Comparison of ENCODE assay signal across 14 cellular contexts in genomic region chrX:153642655-153643430, GRCh38. TPM values are rescaled to one million over a fixed set of nuclear protein-coding genes. Genes with fewer than 3 reads are reported as not detected.
DNase-seq lines count a peak whose midpoint lies in the region; ATAC-seq and TF ChIP-seq lines count a peak whose summit lies in the region.
"Had no signal": no experiment of that assay in that cellular context is flagged by ENCODE, and none has a peak within 500 bp of the region (broad histone marks: within the 10 kb centered on the region; RNA-seq: fewer than 3 reads in every experiment).

No MANE protein-coding gene starts in this region.

- H3K9me3 Mint-ChIP-seq in CD8-positive, alpha-beta T cell: no peaks in the 10 kb centered on the region
- H3K9me3 Mint-ChIP-seq in activated T-helper 17 cell treated with anti-CD3 and anti-CD28 coated beads, Interleukin-2, amount 50 U/mL, for 72 hours: no peaks in the 10 kb centered on the region
- H3K9me3 Mint-ChIP-seq in naive thymus-derived CD4-positive, alpha-beta T cell: no peaks in the 10 kb centered on the region

- POLR2A ChIA-PET in CD8-positive, alpha-beta T cell (lab: Charles Lee): no interaction called here
- POLR2A ChIA-PET in naive thymus-derived CD4-positive, alpha-beta T cell (lab: Charles Lee): interaction anchor here (1.6 kb wide), 1 partner anchor 43 kb away, joined by 4 read pairs; no protein-coding TSS in a partner anchor

- H3K4me3 Mint-ChIP-seq in CD8-positive, alpha-beta T cell: peak overlapping the region; percentile 6
- peak overlapping the region; percentile 52 for H3K4me3 Mint-ChIP-seq in activated T-helper 17 cell treated with anti-CD3 and anti-CD28 coated beads, Interleukin-2, amount 50 U/mL, for 72 hours
- H3K4me3 Mint-ChIP-seq in naive thymus-derived CD4-positive, alpha-beta T cell: peak overlapping the region; percentile 28 to 77 (median 60)

- no peak for TF ChIP-seq EP300 in tibial nerve (IDR thresholded peaks at IDR 0.05)

- CTCF ChIA-PET in CD8-positive, alpha-beta T cell (lab: Charles Lee): no interaction called here
- CTCF ChIA-PET in naive thymus-derived CD4-positive, alpha-beta T cell (lab: Charles Lee): no interaction called here

- no peak overlapping the region for H3K27ac ChIP-seq in CD8-positive, alpha-beta T cell (ENCODE audit: low read depth, low read length)
- H3K27ac ChIP-seq in naive thymus-derived CD4-positive, alpha-beta T cell (ENCODE audit: low read depth, low read length): no peak overlapping the region
- H3K27ac ChIP-seq in vagina: no peak overlapping the region
- H3K27ac ChIP-seq in tibial nerve: no peak overlapping the region

- peaks cover 10% of the 10 kb centered on the region for H3K4me1 Mint-ChIP-seq in CD8-positive, alpha-beta T cell (ENCODE audit: low read depth)
- H3K4me1 Mint-ChIP-seq in activated T-helper 17 cell treated with anti-CD3 and anti-CD28 coated beads, Interleukin-2, amount 50 U/mL, for 72 hours: no peaks in the 10 kb centered on the region
- H3K4me1 Mint-ChIP-seq in naive thymus-derived CD4-positive, alpha-beta T cell: peaks cover 0 to 19% (median 9%) of the 10 kb centered on the region in 7 donors

- WGBS in tibial nerve, 2 donors: 8 to 39% methylated on average over 12 to 43 of the region's 48 CpGs

- no peak overlapping the region for H3K27ac Mint-ChIP-seq in CD8-positive, alpha-beta T cell
- H3K27ac Mint-ChIP-seq in activated T-helper 17 cell treated with anti-CD3 and anti-CD28 coated beads, Interleukin-2, amount 50 U/mL, for 72 hours: no peak overlapping the region
- peak overlapping the region in 1 of 9 donors; percentile 76 for H3K27ac Mint-ChIP-seq in naive thymus-derived CD4-positive, alpha-beta T cell

- H3K36me3 ChIP-seq in CD8-positive, alpha-beta T cell (ENCODE audit: insufficient read depth, low read length): no peaks in the 10 kb centered on the region
- H3K36me3 ChIP-seq in naive thymus-derived CD4-positive, alpha-beta T cell (ENCODE audit: control insufficient read depth in 2 of 3, insufficient read depth in 3 of 3, low read length in 3 of 3): no peaks in the 10 kb centered on the region
- H3K36me3 ChIP-seq in vagina (no peaks in the 10 kb centered on the region), tibial nerve (no peaks in the 10 kb centered on the region)

- DNase-seq in NCI-H2171 treated with DMSO at 0.1 percent for 48 hours (lab: John Stamatoyannopoulos, UW) (peak; percentile 25), NCI-H2171 (lab: John Stamatoyannopoulos, UW) (no peak), vagina (ENCODE audit: extremely low spot score in 2 of 2) (no peak), tibial nerve (ENCODE audit: low spot score in 2 of 2) (no peak)
- DNase-seq in CD8-positive, alpha-beta T cell: peak in 1 of 7 experiments; percentile 43
- no peak for DNase-seq in naive thymus-derived CD4-positive, alpha-beta T cell
- DNase-seq: ACHN; activated CD4-positive, alpha-beta T cell treated with anti-CD3 and anti-CD28 coated beads, Interleukin-2, amount 50 U/mL, for 1 hour; GDM1; stimulated activated CD4-positive, alpha-beta T cell treated with anti-CD3 and anti-CD28 coated beads, Interleukin-12 subunit alpha, Interleukin-12 subunit beta, amount 100 ng/mL, for 4 hours had no signal

- TF ChIP-seq CTCF in CD8-positive, alpha-beta T cell (IDR thresholded peaks at IDR 0.05): no peak
- TF ChIP-seq CTCF in vagina (IDR thresholded peaks at IDR 0.05): no peak
- no peak for TF ChIP-seq CTCF in tibial nerve (IDR thresholded peaks at IDR 0.05)

- ATAC-seq in CD8-positive, alpha-beta T cell: no peak
- no peak for ATAC-seq in activated T-helper 17 cell treated with anti-CD3 and anti-CD28 coated beads, Interleukin-2, amount 50 U/mL, for 72 hours (replicated peaks)
- no peak for ATAC-seq in naive thymus-derived CD4-positive, alpha-beta T cell
- ATAC-seq in HG02981 (IDR thresholded peaks at IDR 0.05; ENCODE audit: unreplicated experiment): no peak

- H3K27me3 ChIP-seq in CD8-positive, alpha-beta T cell (ENCODE audit: insufficient read depth, low read length): peaks cover 8% of the 10 kb centered on the region
- peaks cover 0 to 4% of the 10 kb centered on the region in 2 donors for H3K27me3 ChIP-seq in naive thymus-derived CD4-positive, alpha-beta T cell (ENCODE audit: control insufficient read depth in 2 of 2, insufficient read depth in 2 of 2, low read length in 2 of 2)
- H3K27me3 ChIP-seq in vagina (peaks cover 4% of the 10 kb centered on the region), tibial nerve (peaks cover 0 to 80% of the 10 kb centered on the region in 2 donors)

- peaks cover 18% of the 10 kb centered on the region for H3K27me3 Mint-ChIP-seq in CD8-positive, alpha-beta T cell (ENCODE audit: low read depth)
- peaks cover 13% of the 10 kb centered on the region for H3K27me3 Mint-ChIP-seq in activated T-helper 17 cell treated with anti-CD3 and anti-CD28 coated beads, Interleukin-2, amount 50 U/mL, for 72 hours
- H3K27me3 Mint-ChIP-seq in naive thymus-derived CD4-positive, alpha-beta T cell: peaks cover 5 to 44% (median 16%) of the 10 kb centered on the region in 5 donors

- no peak for TF ChIP-seq POLR2A in vagina (IDR thresholded peaks at IDR 0.05)
- TF ChIP-seq POLR2A in tibial nerve (IDR thresholded peaks at IDR 0.05): no peak

- intact Hi-C loops in CD8-positive, alpha-beta T cell (cut with DNase I, micrococcal nuclease): no loop called here
- intact Hi-C loops in naive thymus-derived CD4-positive, alpha-beta T cell (cut with micrococcal nuclease): no loop called here
- intact Hi-C loops in vagina (cut with DNase I): no loop called here

- no peaks in the 10 kb centered on the region for H3K9me3 ChIP-seq in CD8-positive, alpha-beta T cell (ENCODE audit: low read length)
- H3K9me3 ChIP-seq in naive thymus-derived CD4-positive, alpha-beta T cell (ENCODE audit: control insufficient read depth in 2 of 3, low read length in 3 of 3): no peaks in the 10 kb centered on the region
- H3K9me3 ChIP-seq in vagina (no peaks in the 10 kb centered on the region), tibial nerve (no peaks in the 10 kb centered on the region)

- H3K36me3 Mint-ChIP-seq in CD8-positive, alpha-beta T cell: no peaks in the 10 kb centered on the region
- no peaks in the 10 kb centered on the region for H3K36me3 Mint-ChIP-seq in activated T-helper 17 cell treated with anti-CD3 and anti-CD28 coated beads, Interleukin-2, amount 50 U/mL, for 72 hours (ENCODE audit: low read depth)
- H3K36me3 Mint-ChIP-seq in naive thymus-derived CD4-positive, alpha-beta T cell: no peaks in the 10 kb centered on the region

- no peak overlapping the region for H3K4me3 ChIP-seq in CD8-positive, alpha-beta T cell (ENCODE audit: low read depth, low read length)
- H3K4me3 ChIP-seq in naive thymus-derived CD4-positive, alpha-beta T cell (ENCODE audit: low read length): no peak overlapping the region
- peak overlapping the region in 1 of 2 donors; percentile 24 for H3K4me3 ChIP-seq in vagina
- H3K4me3 ChIP-seq in tibial nerve: peak overlapping the region in 1 of 4 donors; percentile 23

- peaks cover 3% of the 10 kb centered on the region for H3K4me1 ChIP-seq in CD8-positive, alpha-beta T cell (ENCODE audit: insufficient read depth, low read length)
- peaks cover 0 to 4% of the 10 kb centered on the region in 2 donors for H3K4me1 ChIP-seq in naive thymus-derived CD4-positive, alpha-beta T cell (ENCODE audit: control insufficient read depth in 2 of 2, insufficient read depth in 2 of 2, low read length in 2 of 2)
- H3K4me1 ChIP-seq in vagina (peaks cover 7% of the 10 kb centered on the region), tibial nerve (peaks cover 0 to 38% (median 8%) of the 10 kb centered on the region in 4 donors)

RNA-seq across cellular contexts. Expression of gene DUSP9, which starts 4.2 kb away (rescaled TPM):
- not detected for total RNA-seq in CD8-positive, alpha-beta T cell
- under 1 TPM in 1 of 2 donors, not detected in 1; 0.13 TPM for total RNA-seq in activated T-helper 17 cell treated with anti-CD3 and anti-CD28 coated beads, Interleukin-2, amount 50 U/mL, for 72 hours
- not detected for total RNA-seq in naive thymus-derived CD4-positive, alpha-beta T cell
- polyA plus RNA-seq in naive thymus-derived CD4-positive, alpha-beta T cell: not detected
- total RNA-seq in vagina (0.74 TPM), tibial nerve (not detected)
- total RNA-seq: HT1080, myocyte had no signal

RNA-seq across cellular contexts. Expression of gene PNCK, which starts 30.8 kb away (rescaled TPM):
- total RNA-seq in CD8-positive, alpha-beta T cell: under 1 TPM; 0.44 to 0.68 TPM
- 10 to 100 TPM in 1 of 2 donors, 1 to 10 TPM in 1; 1.6 to 16.7 TPM for total RNA-seq in activated T-helper 17 cell treated with anti-CD3 and anti-CD28 coated beads, Interleukin-2, amount 50 U/mL, for 72 hours
- total RNA-seq in naive thymus-derived CD4-positive, alpha-beta T cell: 1 to 10 TPM in 1 of 5 experiments, under 1 TPM in 2, not detected in 2; 0.35 to 1.1 (median 0.58) TPM
- not detected for polyA plus RNA-seq in naive thymus-derived CD4-positive, alpha-beta T cell
- total RNA-seq in vagina (9.3 TPM), tibial nerve (1 to 10 TPM in 2 of 4 donors, under 1 TPM in 1, not detected in 1; 0.63 to 4.5 (median 3.6) TPM)
- total RNA-seq: HT1080 had no signal

RNA-seq across cellular contexts. Expression of gene CCNQ, which starts 43.9 kb away (rescaled TPM):
- 10 to 100 TPM; 12.7 to 15.5 TPM for total RNA-seq in CD8-positive, alpha-beta T cell
- total RNA-seq in activated T-helper 17 cell treated with anti-CD3 and anti-CD28 coated beads, Interleukin-2, amount 50 U/mL, for 72 hours: 10 to 100 TPM in 1 of 2 donors, 1 to 10 TPM in 1; 9.1 to 26.4 TPM
- total RNA-seq in naive thymus-derived CD4-positive, alpha-beta T cell: 10 to 100 TPM; 13.7 to 27.6 (median 21.0) TPM
- polyA plus RNA-seq in naive thymus-derived CD4-positive, alpha-beta T cell: 10 to 100 TPM; 33.9 to 42.0 TPM
- total RNA-seq in vagina: 31.2 TPM
- total RNA-seq in tibial nerve: 10 to 100 TPM; 26.4 to 36.9 (median 32.2) TPM

RNA-seq across cellular contexts. Expression of gene SLC6A8, which starts 44.9 kb away (rescaled TPM):
- total RNA-seq in CD8-positive, alpha-beta T cell: 1 to 10 TPM; 2.7 to 2.9 TPM
- total RNA-seq in activated T-helper 17 cell treated with anti-CD3 and anti-CD28 coated beads, Interleukin-2, amount 50 U/mL, for 72 hours: 10 to 100 TPM in 1 of 2 donors, 1 to 10 TPM in 1; 1.1 to 26.1 TPM
- 1 to 10 TPM in 2 of 5 experiments, under 1 TPM in 3; 0.14 to 2.6 (median 0.84) TPM for total RNA-seq in naive thymus-derived CD4-positive, alpha-beta T cell
- polyA plus RNA-seq in naive thymus-derived CD4-positive, alpha-beta T cell: under 1 TPM in 1 of 2 donors, not detected in 1; 0.10 TPM
- total RNA-seq in vagina (29.2 TPM), tibial nerve (10 to 100 TPM; 14.4 to 26.7 (median 21.9) TPM)

Comparison
In these comparisons a context has a peak if more than half of its experiments do, and no peak if none do; other contexts are left out.
1. H3K4me3 Mint-ChIP-seq: peak in every context shown above with its lines; median percentile 60 in naive thymus-derived CD4-positive, alpha-beta T cell; 52 in activated T-helper 17 cell treated with anti-CD3 and anti-CD28 coated beads, Interleukin-2, amount 50 U/mL, for 72 hours; 6 in CD8-positive, alpha-beta T cell.